Comparison of ENCODE assay signal across 8 cellular contexts in genomic region chr10:689433-690226, GRCh38. TPM values are rescaled to one million over a fixed set of nuclear protein-coding genes. Genes with fewer than 3 reads are reported as not detected.
DNase-seq lines count a peak whose midpoint lies in the region; ATAC-seq and TF ChIP-seq lines count a peak whose summit lies in the region.

Gene DIP2C (minus strand): TSS chr10:689668. CDS start chr10:689578, 90 bp downstream.

- H3K4me1 Mint-ChIP-seq in activated CD4-positive, alpha-beta T cell treated with anti-CD3 and anti-CD28 coated beads for 36 hours = peaks cover 4% of the 10 kb centered on the region
- peaks cover 10% of the 10 kb centered on the region for H3K4me1 Mint-ChIP-seq in stimulated activated naive CD8-positive, alpha-beta T cell treated with anti-CD3 and anti-CD28 coated beads, Interleukin-15, amount 100 ng/mL, for 72 hours

- no peaks in the 10 kb centered on the region for H3K36me3 ChIP-seq in OCI-LY7 (ENCODE audit: insufficient read depth, low read length)

- POLR2A ChIA-PET in activated CD4-positive, alpha-beta T cell treated with anti-CD3 and anti-CD28 coated beads for 36 hours (lab: Charles Lee) = no interaction called here
- POLR2A ChIA-PET in OCI-LY7 (lab: Charles Lee) = no interaction called here

- no peak for TF ChIP-seq CTCF in OCI-LY7 (conservative IDR thresholded peaks at IDR 0.05; ENCODE audit: low read length)

- peak; percentile 30 for ATAC-seq in activated CD4-positive, alpha-beta T cell treated with anti-CD3 and anti-CD28 coated beads for 36 hours
- ATAC-seq in stimulated activated naive CD8-positive, alpha-beta T cell treated with anti-CD3 and anti-CD28 coated beads, Interleukin-15, amount 100 ng/mL, for 72 hours = peak; percentile 53
- ATAC-seq in HG03457 (IDR thresholded peaks at IDR 0.05; ENCODE audit: unreplicated experiment) (no peak), HG02885 (IDR thresholded peaks at IDR 0.05; ENCODE audit: poor library complexity, unreplicated experiment) (no peak)

- no peaks in the 10 kb centered on the region for H3K9me2 ChIP-seq in OCI-LY7 (ENCODE audit: insufficient read depth, low read length)

- H2AFZ ChIP-seq in OCI-LY7 (ENCODE audit: low read length) = no peak within 1 kb of the TSS

- H3K4me3 Mint-ChIP-seq in activated CD4-positive, alpha-beta T cell treated with anti-CD3 and anti-CD28 coated beads for 36 hours = peak within 1 kb of the TSS; percentile 51
- peak within 1 kb of the TSS; percentile 62 to 72 for H3K4me3 Mint-ChIP-seq in stimulated activated naive CD8-positive, alpha-beta T cell treated with anti-CD3 and anti-CD28 coated beads, Interleukin-15, amount 100 ng/mL, for 72 hours

- H3K9me3 Mint-ChIP-seq in activated CD4-positive, alpha-beta T cell treated with anti-CD3 and anti-CD28 coated beads for 36 hours (ENCODE audit: low read depth) = no peaks in the 10 kb centered on the region
- no peaks in the 10 kb centered on the region for H3K9me3 Mint-ChIP-seq in stimulated activated naive CD8-positive, alpha-beta T cell treated with anti-CD3 and anti-CD28 coated beads, Interleukin-15, amount 100 ng/mL, for 72 hours

- H3K27ac ChIP-seq in OCI-LY7 (ENCODE audit: low read depth, low read length, poor library complexity, severe bottlenecking) = no peak within 1 kb of the TSS

- intact Hi-C loops in activated CD4-positive, alpha-beta T cell treated with anti-CD3 and anti-CD28 coated beads for 36 hours (cut with DNase I, micrococcal nuclease) = no loop called here
- intact Hi-C loops in OCI-LY7 (cut with micrococcal nuclease; ENCODE audit: unreplicated experiment) = no loop called here

- H3K4me2 ChIP-seq in OCI-LY7 (ENCODE audit: low read length) = no peak within 1 kb of the TSS

- no peak within 1 kb of the TSS for H3K27ac Mint-ChIP-seq in activated CD4-positive, alpha-beta T cell treated with anti-CD3 and anti-CD28 coated beads for 36 hours
- H3K27ac Mint-ChIP-seq in stimulated activated naive CD8-positive, alpha-beta T cell treated with anti-CD3 and anti-CD28 coated beads, Interleukin-15, amount 100 ng/mL, for 72 hours = no peak within 1 kb of the TSS

- no peaks in the 10 kb centered on the region for H3K79me2 ChIP-seq in OCI-LY7 (ENCODE audit: insufficient read depth, low read depth, low read length)

- no peaks in the 10 kb centered on the region for H3K9me3 ChIP-seq in OCI-LY7 (ENCODE audit: low read length)

- no TSS peak for BruUV-seq in OCI-LY7 (replicated peaks; lab: Mats Ljungman, UMichigan)

- no peaks in the 10 kb centered on the region for H3K36me3 Mint-ChIP-seq in activated CD4-positive, alpha-beta T cell treated with anti-CD3 and anti-CD28 coated beads for 36 hours (ENCODE audit: low read depth)

- peaks cover 46% of the 10 kb centered on the region for H3K27me3 Mint-ChIP-seq in activated CD4-positive, alpha-beta T cell treated with anti-CD3 and anti-CD28 coated beads for 36 hours
- H3K27me3 Mint-ChIP-seq in stimulated activated naive CD8-positive, alpha-beta T cell treated with anti-CD3 and anti-CD28 coated beads, Interleukin-15, amount 100 ng/mL, for 72 hours = peaks cover 67% of the 10 kb centered on the region

- peak; percentile 29 for DNase-seq in activated CD4-positive, alpha-beta T cell treated with anti-CD3 and anti-CD28 coated beads for 36 hours
- DNase-seq in activated CD4-positive, alpha-beta T cell treated with anti-CD3 and anti-CD28 coated beads for 48 hours = no peak
- DNase-seq in OCI-LY7 (ENCODE audit: low spot score) (no peak), dermis microvascular lymphatic vessel endothelial cell (ENCODE audit: low read depth in 2 of 2) (peak; percentile 47 to 64), left kidney (ENCODE audit: low read depth, low spot score) (peak; percentile 88)
- no peak for DNase-seq in stimulated activated naive CD8-positive, alpha-beta T cell treated with anti-CD3 and anti-CD28 coated beads, Interleukin-15, amount 100 ng/mL, for 72 hours

- CTCF ChIA-PET in activated CD4-positive, alpha-beta T cell treated with anti-CD3 and anti-CD28 coated beads for 36 hours (lab: Charles Lee) = no interaction called here
- CTCF ChIA-PET in OCI-LY7 (lab: Charles Lee; ENCODE audit: unreplicated experiment) = no interaction called here

- H3K4me3 ChIP-seq in OCI-LY7 (ENCODE audit: low read depth, low read length, poor library complexity, severe bottlenecking) = no peak within 1 kb of the TSS

- no peaks in the 10 kb centered on the region for H4K20me1 ChIP-seq in OCI-LY7 (ENCODE audit: insufficient read depth, low read length)

- peaks cover 4% of the 10 kb centered on the region for H3K4me1 ChIP-seq in OCI-LY7 (ENCODE audit: insufficient read depth, low read length, poor library complexity, severe bottlenecking)

RNA-seq across cellular contexts. Expression of gene DIP2C, which starts in this region (rescaled TPM):
- under 1 TPM; 0.76 to 0.94 TPM for total RNA-seq in activated CD4-positive, alpha-beta T cell treated with anti-CD3 and anti-CD28 coated beads for 36 hours
- total RNA-seq in OCI-LY7 (2014; rRNA removed; shearing (Covaris generic)) = 9.2 and 10.9 TPM in 2 replicates
- 22.0 and 29.5 TPM in 2 replicates for total RNA-seq in OCI-LY7 (2022)
- 4.5 and 13.4 TPM in 2 replicates for total RNA-seq in dermis microvascular lymphatic vessel endothelial cell

Comparison
In these comparisons a context has a peak if more than half of its experiments do, and no peak if none do; other contexts are left out.
1. Peak in DNase-seq and ATAC-seq in activated CD4-positive, alpha-beta T cell treated with anti-CD3 and anti-CD28 coated beads for 36 hours; RNA of the gene not detected or under 1 TPM.
2. DNase-seq: peak in dermis microvascular lymphatic vessel endothelial cell (2 of 2) and left kidney (single experiment); none in activated CD4-positive, alpha-beta T cell treated with anti-CD3 and anti-CD28 coated beads for 48 hours (single experiment), OCI-LY7 (single experiment) and stimulated activated naive CD8-positive, alpha-beta T cell treated with anti-CD3 and anti-CD28 coated beads, Interleukin-15, amount 100 ng/mL, for 72 hours (0 of 2).